9 cellular contexts compared by ENCODE assay signal in the genomic region with DNA sequence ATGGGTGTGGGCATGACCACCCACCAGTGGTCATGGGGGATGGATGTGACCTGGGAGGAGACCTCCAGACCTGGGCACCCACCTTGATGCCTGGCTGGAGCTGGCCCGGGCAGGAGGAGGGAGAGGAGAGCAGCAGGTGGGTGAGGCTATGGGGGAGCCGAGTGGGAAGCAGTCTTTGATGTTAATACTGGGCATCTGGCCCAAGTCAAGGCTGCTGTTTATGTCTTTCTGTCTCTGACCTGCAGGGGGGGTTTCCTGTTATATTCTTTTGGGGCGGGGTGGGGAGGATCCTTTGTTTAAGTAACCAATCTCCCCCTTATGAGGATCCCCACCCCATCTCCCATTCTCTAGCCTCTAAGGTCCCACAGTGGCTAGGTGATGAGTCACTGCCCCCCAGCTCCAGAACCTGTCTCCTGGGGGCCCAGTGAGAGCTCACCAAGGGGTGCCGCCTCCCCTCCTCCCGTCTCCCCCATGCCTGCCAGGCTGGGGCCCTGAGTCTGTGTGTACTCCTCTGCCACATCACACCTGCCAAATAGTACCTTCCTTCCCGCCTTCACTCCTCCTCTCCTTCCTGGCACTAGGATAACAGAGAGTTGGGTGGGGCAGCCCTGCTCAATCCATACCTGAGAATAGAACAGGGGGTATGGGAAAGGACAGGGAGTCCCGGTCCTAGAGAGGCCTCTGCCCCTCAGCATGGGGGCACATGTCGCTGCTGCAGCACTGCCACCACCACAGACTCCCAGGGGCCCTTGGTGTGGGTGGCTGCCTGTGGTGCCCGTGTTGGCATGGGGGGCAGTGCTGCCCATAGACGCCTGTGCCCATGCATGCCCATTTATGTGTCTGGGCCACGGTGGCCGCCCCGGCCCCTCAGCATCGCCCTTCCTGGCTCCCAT. TPM values are rescaled to one million over a fixed set of nuclear protein-coding genes. Genes with fewer than 3 reads are reported as not detected.
A peak's percentile ranks its signal among the peaks of the same experiment; 100 is the strongest.
DNase-seq lines count a peak whose midpoint lies in the region; ATAC-seq and TF ChIP-seq lines count a peak whose summit lies in the region.
"Had no signal": no experiment of that assay in that cellular context is flagged by ENCODE, and none has a peak within 500 bp of the region (broad histone marks: within the 10 kb centered on the region; RNA-seq: fewer than 3 reads in every experiment).

No MANE protein-coding gene starts in this region.

- TF ChIP-seq CTCF in heart left ventricle (IDR thresholded peaks at IDR 0.05), result peak in 9 of 12 donors; percentile 15 to 49 (median 35)
- peak in 6 of 11 experiments; percentile 24 to 52 (median 40) for TF ChIP-seq CTCF in spleen (IDR thresholded peaks at IDR 0.05 in 8 of 11, conservative IDR thresholded peaks at IDR 0.05 in 3 of 11)

- no peaks in the 10 kb centered on the region for H3K27me3 Mint-ChIP-seq in activated naive CD4-positive, alpha-beta T cell treated with anti-CD3 and anti-CD28 coated beads for 36 hours (ENCODE audit: low read depth)

- H3K27me3 ChIP-seq in heart left ventricle, result no peaks in the 10 kb centered on the region
- no peaks in the 10 kb centered on the region for H3K27me3 ChIP-seq in spleen (replicated peaks in 1 of 7)

- H3K36me3 ChIP-seq in heart left ventricle (peaks cover 0 to 10% (median 9%) of the 10 kb centered on the region in 9 donors), spleen (peaks cover 0 to 11% (median 0%) of the 10 kb centered on the region in 6 donors)

- TF ChIP-seq POLR2A in heart left ventricle (IDR thresholded peaks at IDR 0.05), result no peak
- no peak for TF ChIP-seq POLR2A in spleen (IDR thresholded peaks at IDR 0.05)

- CTCF ChIA-PET in activated naive CD4-positive, alpha-beta T cell treated with anti-CD3 and anti-CD28 coated beads for 36 hours (lab: Charles Lee), result interaction anchor here (0.6 to 2.2 kb wide), 9 partner anchors 16 to 463 kb away, joined by 3 to 7 read pairs (median 5); partner anchors contain the start of gene NR1D1

- ATAC-seq in Right ventricle myocardium superior (ENCODE audit: poor library complexity), result peak; percentile 0
- peak in 2 of 4 donors; percentile 2 to 12 for ATAC-seq in heart left ventricle
- no peak for ATAC-seq in GM19463 (IDR thresholded peaks at IDR 0.05; ENCODE audit: unreplicated experiment)

- H3K9me3 Mint-ChIP-seq in activated naive CD4-positive, alpha-beta T cell treated with anti-CD3 and anti-CD28 coated beads for 36 hours, result no peaks in the 10 kb centered on the region

- H3K4me3 ChIP-seq in heart left ventricle (peak overlapping the region in 11 of 12 donors; percentile 11 to 54 (median 36)), spleen (peak overlapping the region in 3 of 8 donors; percentile 27 to 60 (median 37))

- DNase-seq in Right ventricle myocardium superior (no peak), cardiac septum (ENCODE audit: low spot score) (no peak), NCI-H226 (peak; percentile 66), heart left ventricle (peak; percentile 48 to 71 (median 56)), spleen (no peak), DMS114 treated with DMSO at 0.1 percent for 48 hours (lab: John Stamatoyannopoulos, UW; ENCODE audit: unreplicated experiment) (no peak)
- DNase-seq in activated naive CD4-positive, alpha-beta T cell treated with anti-CD3 and anti-CD28 coated beads for 36 hours, result peak; percentile 54

- peak overlapping the region; percentile 79 to 100 (median 95) for H3K27ac ChIP-seq in heart left ventricle
- peak overlapping the region; percentile 3 to 86 (median 74) for H3K27ac ChIP-seq in spleen
- H3K27ac ChIP-seq: epithelial cell of prostate had no signal

- no peaks in the 10 kb centered on the region for H3K9me3 ChIP-seq in heart left ventricle
- H3K9me3 ChIP-seq in spleen, result no peaks in the 10 kb centered on the region

- H3K4me1 ChIP-seq in heart left ventricle (peaks cover 39 to 99% (median 89%) of the 10 kb centered on the region in 12 donors), spleen (peaks cover 55 to 100% (median 87%) of the 10 kb centered on the region in 6 donors)

- H3K4me3 Mint-ChIP-seq in activated naive CD4-positive, alpha-beta T cell treated with anti-CD3 and anti-CD28 coated beads for 36 hours, result peak overlapping the region; percentile 73

- H3K36me3 Mint-ChIP-seq in activated naive CD4-positive, alpha-beta T cell treated with anti-CD3 and anti-CD28 coated beads for 36 hours (ENCODE audit: low read depth), result no peaks in the 10 kb centered on the region

- intact Hi-C loops in Right ventricle myocardium superior (cut with DNase I) (loop anchor here (5.0 kb wide), 1 partner anchor 32 kb away; the partner anchor contains the start of gene NR1D1), cardiac septum (cut with DNase I) (loop anchor here (2.0 kb wide), 1 partner anchor 41 kb away; no protein-coding TSS in a partner anchor), heart left ventricle (cut with DNase I) (loop anchor here in 2 of 10 donors (5.0 kb wide), 1 partner anchor 42 kb away; no protein-coding TSS in a partner anchor), spleen (cut with DNase I; ENCODE audit: low total_unique reads) (no loop called here)
- intact Hi-C loops in activated naive CD4-positive, alpha-beta T cell treated with anti-CD3 and anti-CD28 coated beads for 36 hours (cut with micrococcal nuclease), result loop anchor here (1.0 to 5.0 kb wide), 2 partner anchors 26 to 97 kb away; no protein-coding TSS in a partner anchor

- H3K4me1 Mint-ChIP-seq in activated naive CD4-positive, alpha-beta T cell treated with anti-CD3 and anti-CD28 coated beads for 36 hours (ENCODE audit: low read depth), result peaks cover 69% of the 10 kb centered on the region

- 12 to 20% (median 18%) methylated on average over 7 to 14 of the region's 14 CpGs for WGBS in heart left ventricle, 4 donors
- 28 to 37% (median 32%) methylated on average over 7 to 14 of the region's 14 CpGs for WGBS in spleen, 5 donors

- peak overlapping the region; percentile 92 for H3K27ac Mint-ChIP-seq in activated naive CD4-positive, alpha-beta T cell treated with anti-CD3 and anti-CD28 coated beads for 36 hours

RNA-seq across cellular contexts. Expression of gene THRA, which starts 7.2 kb away (rescaled TPM):
- total RNA-seq in Right ventricle myocardium superior (80.0 TPM), cardiac septum (66.8 TPM), heart left ventricle (100 to 1,000 TPM in 1 of 9 donors, 10 to 100 TPM in 8; 63.2 to 105 (median 73.2) TPM), spleen (10 to 100 TPM; 14.6 to 36.1 (median 19.7) TPM)
- 10 to 100 TPM; 10.2 to 11.2 TPM for total RNA-seq in activated naive CD4-positive, alpha-beta T cell treated with anti-CD3 and anti-CD28 coated beads for 36 hours
- polyA plus RNA-seq in heart left ventricle (10 to 100 TPM; 50.6 to 56.2 TPM), spleen (10 to 100 TPM in 1 of 3 donors, 1 to 10 TPM in 2; 3.9 to 12.9 (median 4.7) TPM)

RNA-seq across cellular contexts. Expression of gene MED24, which starts 15.8 kb away (rescaled TPM):
- total RNA-seq in Right ventricle myocardium superior (54.0 TPM), cardiac septum (56.4 TPM), heart left ventricle (10 to 100 TPM; 51.1 to 75.4 (median 58.3) TPM), spleen (100 to 1,000 TPM in 1 of 7 donors, 10 to 100 TPM in 6; 71.7 to 102 (median 79.1) TPM)
- 100 to 1,000 TPM; 107 TPM for total RNA-seq in activated naive CD4-positive, alpha-beta T cell treated with anti-CD3 and anti-CD28 coated beads for 36 hours
- polyA plus RNA-seq in heart left ventricle (10 to 100 TPM; 52.7 to 61.8 TPM), spleen (10 to 100 TPM; 29.2 to 54.4 (median 42.7) TPM)

RNA-seq across cellular contexts. Expression of gene NR1D1, which starts 30.4 kb away (rescaled TPM):
- 21.1 TPM for total RNA-seq in Right ventricle myocardium superior
- 25.8 TPM for total RNA-seq in cardiac septum
- 1 to 10 TPM; 9.0 to 9.1 TPM for total RNA-seq in activated naive CD4-positive, alpha-beta T cell treated with anti-CD3 and anti-CD28 coated beads for 36 hours
- 10 to 100 TPM in 6 of 9 donors, 1 to 10 TPM in 3; 5.8 to 36.1 (median 21.8) TPM for total RNA-seq in heart left ventricle
- polyA plus RNA-seq in heart left ventricle, result 10 to 100 TPM in 1 of 2 donors, 1 to 10 TPM in 1; 6.1 to 20.2 TPM
- 10 to 100 TPM in 4 of 7 donors, 1 to 10 TPM in 3; 5.5 to 15.8 (median 10.2) TPM for total RNA-seq in spleen
- polyA plus RNA-seq in spleen, result 1 to 10 TPM; 3.3 to 6.4 (median 5.2) TPM

RNA-seq across cellular contexts. Expression of gene MSL1, which starts 51.8 kb away (rescaled TPM):
- total RNA-seq in Right ventricle myocardium superior (46.8 TPM), cardiac septum (53.7 TPM), heart left ventricle (10 to 100 TPM; 32.0 to 54.1 (median 45.1) TPM), spleen (100 to 1,000 TPM; 101 to 154 (median 127) TPM)
- 10 to 100 TPM; 72.1 to 72.2 TPM for total RNA-seq in activated naive CD4-positive, alpha-beta T cell treated with anti-CD3 and anti-CD28 coated beads for 36 hours
- polyA plus RNA-seq in heart left ventricle (10 to 100 TPM; 32.2 to 54.7 TPM), spleen (10 to 100 TPM; 52.6 to 85.0 (median 73.3) TPM)

RNA-seq across cellular contexts. Expression of gene CSF3, which starts 54.8 kb away (rescaled TPM):
- total RNA-seq in Right ventricle myocardium superior (not detected), cardiac septum (not detected), heart left ventricle (1 to 10 TPM in 1 of 9 donors, under 1 TPM in 1, not detected in 7; 0.80 to 1.3 TPM), spleen (1 to 10 TPM in 2 of 7 donors, under 1 TPM in 1, not detected in 4; 0.54 to 1.8 (median 1.6) TPM)
- total RNA-seq in activated naive CD4-positive, alpha-beta T cell treated with anti-CD3 and anti-CD28 coated beads for 36 hours, result not detected
- polyA plus RNA-seq in heart left ventricle (under 1 TPM; 0.14 to 0.46 TPM), spleen (1 to 10 TPM in 2 of 3 donors, under 1 TPM in 1; 0.24 to 1.4 (median 1.2) TPM)

Comparison
In these comparisons a context has a peak if more than half of its experiments do, and no peak if none do; other contexts are left out.
1. DNase-seq: peak in NCI-H226 (single experiment), activated naive CD4-positive, alpha-beta T cell treated with anti-CD3 and anti-CD28 coated beads for 36 hours (single experiment) and heart left ventricle (5 of 5); none in Right ventricle myocardium superior (single experiment), cardiac septum (single experiment), spleen (single experiment) and DMS114 treated with DMSO at 0.1 percent for 48 hours (single experiment).